19 cellular contexts compared by ENCODE assay signal in the genomic region with DNA sequence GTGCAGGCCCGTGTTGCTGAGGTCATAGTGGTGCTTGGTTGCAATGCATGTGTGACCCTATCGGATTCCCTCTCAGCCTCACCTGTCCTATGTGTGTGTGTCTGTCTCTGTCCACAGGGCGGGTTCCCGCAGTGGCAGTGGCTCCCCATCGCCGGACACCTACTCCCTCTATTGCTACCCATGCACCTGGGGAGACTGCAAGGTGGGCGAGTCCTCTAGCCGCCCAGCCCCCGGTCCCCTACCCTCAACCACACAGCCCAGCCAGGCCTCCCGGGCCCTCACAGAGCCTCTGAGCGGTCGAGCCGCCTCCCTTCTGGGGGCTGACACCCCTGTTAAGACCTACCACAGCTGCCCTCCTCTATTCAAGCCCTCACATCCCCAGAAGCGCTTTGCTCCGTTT. TPM values are rescaled to one million over a fixed set of nuclear protein-coding genes. Genes with fewer than 3 reads are reported as not detected.
DNase-seq lines count a peak whose midpoint lies in the region; ATAC-seq and TF ChIP-seq lines count a peak whose summit lies in the region.
"Had no signal": no experiment of that assay in that cellular context is flagged by ENCODE, and none has a peak within 500 bp of the region (broad histone marks: within the 10 kb centered on the region; RNA-seq: fewer than 3 reads in every experiment).

No MANE protein-coding gene starts in this region.

- TF ChIP-seq CTCF in natural killer cell (IDR thresholded peaks at IDR 0.05) (no peak), WTC11 (IDR thresholded peaks at IDR 0.05) (no peak), hepatocyte (IDR thresholded peaks at IDR 0.05; ENCODE audit: poor library complexity) (no peak)

- peaks cover 6% of the 10 kb centered on the region for H3K4me1 ChIP-seq in hepatocyte (ENCODE audit: insufficient read depth)

- H3K4me3 ChIP-seq in hepatocyte, result no peak overlapping the region
- H3K4me3 ChIP-seq: GM12878, SJSA1 had no signal

- H3K27me3 Mint-ChIP-seq in natural killer cell (ENCODE audit: low read depth in 2 of 2), result no peaks in the 10 kb centered on the region
- no peaks in the 10 kb centered on the region for H3K27me3 Mint-ChIP-seq in natural killer cell treated with Interleukin-12 subunit alpha and Interleukin-12 subunit beta and Interleukin-15 and Interleukin-18, amount 100 ng/mL, for 72 hours
- H3K27me3 Mint-ChIP-seq in IgD-negative memory B cell, result no peaks in the 10 kb centered on the region
- peaks cover 19% of the 10 kb centered on the region for H3K27me3 Mint-ChIP-seq in WTC11 (ENCODE audit: low read depth)

- CTCF ChIA-PET in WTC11 (lab: Charles Lee), result interaction anchor here (1.0 kb wide), 1 partner anchor 15 kb away, joined by 4 read pairs; a partner anchor contains a TSS

- intact Hi-C loops in natural killer cell (cut with micrococcal nuclease), result loop anchor here (10.0 kb wide), 1 partner anchor 312 kb away; a partner anchor contains a TSS

- H3K4me3 Mint-ChIP-seq in natural killer cell (peak overlapping the region; percentile 37), IgD-negative memory B cell (peak overlapping the region in 3 of 4 donors; percentile 4 to 51 (median 47)), WTC11 (no peak overlapping the region)
- no peak overlapping the region for H3K4me3 Mint-ChIP-seq in natural killer cell treated with Interleukin-12 subunit alpha and Interleukin-12 subunit beta and Interleukin-15 and Interleukin-18, amount 100 ng/mL, for 72 hours

- no peaks in the 10 kb centered on the region for H3K27me3 ChIP-seq in hepatocyte
- H3K27me3 ChIP-seq: SJSA1 had no signal

- peaks cover 6 to 14% of the 10 kb centered on the region in 2 donors for H3K4me1 Mint-ChIP-seq in natural killer cell
- peaks cover 4 to 7% of the 10 kb centered on the region in 2 donors for H3K4me1 Mint-ChIP-seq in natural killer cell treated with Interleukin-12 subunit alpha and Interleukin-12 subunit beta and Interleukin-15 and Interleukin-18, amount 100 ng/mL, for 72 hours (ENCODE audit: low read depth in 2 of 2)
- H3K4me1 Mint-ChIP-seq in IgD-negative memory B cell, result peaks cover 0 to 13% (median 4%) of the 10 kb centered on the region in 3 donors
- peaks cover 12% of the 10 kb centered on the region for H3K4me1 Mint-ChIP-seq in WTC11

- DNase-seq in natural killer cell (no peak), mesenteric fat pad (ENCODE audit: low spot score) (peak; percentile 86), WTC11 (ENCODE audit: low spot score) (no peak), hepatocyte (ENCODE audit: low spot score) (no peak), RPMI8226 (no peak)
- no peak for DNase-seq in natural killer cell treated with Interleukin-12 subunit alpha and Interleukin-12 subunit beta and Interleukin-15 and Interleukin-18, amount 100 ng/mL, for 72 hours (ENCODE audit: low spot score)
- DNase-seq: ACHN, AML-193, GDM1, GOT3, KG1, NCI-H1436 treated with DMSO at 0.1 percent for 48 hours, NCI-H2029 treated with DMSO at 0.1 percent for 48 hours, NCI-H510A, NCI-H82, PC-3 had no signal

- H3K9me3 Mint-ChIP-seq in natural killer cell (no peaks in the 10 kb centered on the region), IgD-negative memory B cell (no peaks in the 10 kb centered on the region), WTC11 (no peaks in the 10 kb centered on the region)
- no peaks in the 10 kb centered on the region for H3K9me3 Mint-ChIP-seq in natural killer cell treated with Interleukin-12 subunit alpha and Interleukin-12 subunit beta and Interleukin-15 and Interleukin-18, amount 100 ng/mL, for 72 hours

- H4K20me1 ChIP-seq in hepatocyte (ENCODE audit: insufficient read depth, poor library complexity, severe bottlenecking), result no peaks in the 10 kb centered on the region

- no peaks in the 10 kb centered on the region for H3K9me3 ChIP-seq in hepatocyte (ENCODE audit: low read depth)
- H3K9me3 ChIP-seq: SJSA1 had no signal

- peak overlapping the region in 1 of 2 donors; percentile 35 for H3K27ac Mint-ChIP-seq in natural killer cell
- H3K27ac Mint-ChIP-seq in natural killer cell treated with Interleukin-12 subunit alpha and Interleukin-12 subunit beta and Interleukin-15 and Interleukin-18, amount 100 ng/mL, for 72 hours, result no peak overlapping the region
- H3K27ac Mint-ChIP-seq in IgD-negative memory B cell, result no peak overlapping the region
- H3K27ac Mint-ChIP-seq in WTC11, result no peak overlapping the region

- POLR2A ChIA-PET in WTC11 (lab: Charles Lee), result no interaction called here

- no peaks in the 10 kb centered on the region for H3K9me2 ChIP-seq in hepatocyte (replicated peaks; ENCODE audit: insufficient read depth)

- H3K36me3 Mint-ChIP-seq in natural killer cell, result peaks cover 7% of the 10 kb centered on the region
- H3K36me3 Mint-ChIP-seq in natural killer cell treated with Interleukin-12 subunit alpha and Interleukin-12 subunit beta and Interleukin-15 and Interleukin-18, amount 100 ng/mL, for 72 hours, result no peaks in the 10 kb centered on the region
- H3K36me3 Mint-ChIP-seq in IgD-negative memory B cell, result no peaks in the 10 kb centered on the region
- H3K36me3 Mint-ChIP-seq in WTC11, result peaks cover 25% of the 10 kb centered on the region

- no peaks in the 10 kb centered on the region for H3K79me2 ChIP-seq in hepatocyte

- H2AFZ ChIP-seq in hepatocyte, result no peak overlapping the region

- WGBS in hepatocyte (ENCODE audit: low lambda C conversion rate, missing lambda C conversion rate), result 91% methylated on average over 15 of the region's 15 CpGs

- no peak overlapping the region for H3K27ac ChIP-seq in hepatocyte
- H3K27ac ChIP-seq: SJSA1 had no signal

- H3K36me3 ChIP-seq in hepatocyte (replicated peaks; ENCODE audit: insufficient read depth, low read depth), result no peaks in the 10 kb centered on the region

- ATAC-seq in natural killer cell (no peak), WTC11 (no peak)
- ATAC-seq in natural killer cell treated with Interleukin-12 subunit alpha and Interleukin-12 subunit beta and Interleukin-15 and Interleukin-18, amount 100 ng/mL, for 72 hours, result no peak
- ATAC-seq: GM12878, PC-3 had no signal

- no peak overlapping the region for H3K4me2 ChIP-seq in hepatocyte

TF ChIP-seq in WTC11, 78 proteins besides CTCF, POLR2A, EP300 and RAD21:
- TF ChIP-seq ETV6 (CRISPR knock-in tag; IDR thresholded peaks at IDR 0.05) (no peak), ZNF423 (CRISPR knock-in tag; IDR thresholded peaks at IDR 0.05) (no peak)

RNA-seq across cellular contexts. Expression of a gene that starts 14.2 kb away (rescaled TPM):
- total RNA-seq in natural killer cell (1 to 10 TPM; 7.1 to 9.2 (median 7.2) TPM), mesenteric fat pad (6.8 TPM), WTC11 (2021) (17.4 to 18.9 TPM (median 17.6 TPM) in 3 replicates), hepatocyte (4.7 TPM in 2 replicates)
- 1 to 10 TPM; 4.1 TPM for total RNA-seq in natural killer cell treated with Interleukin-12 subunit alpha and Interleukin-12 subunit beta and Interleukin-15 and Interleukin-18, amount 100 ng/mL, for 72 hours
- polyA plus RNA-seq in IgD-negative memory B cell (0.19 TPM), hepatocyte (5.1 and 9.1 TPM in 2 replicates)

RNA-seq across cellular contexts. Expression of a gene that starts 57.3 kb away (rescaled TPM):
- total RNA-seq in natural killer cell (10 to 100 TPM; 66.6 to 76.1 (median 68.9) TPM), mesenteric fat pad (220 TPM), WTC11 (2021) (118 to 123 TPM (median 121 TPM) in 3 replicates), hepatocyte (149 and 155 TPM in 2 replicates)
- 100 to 1,000 TPM in 1 of 2 donors, 10 to 100 TPM in 1; 80.4 to 108 TPM for total RNA-seq in natural killer cell treated with Interleukin-12 subunit alpha and Interleukin-12 subunit beta and Interleukin-15 and Interleukin-18, amount 100 ng/mL, for 72 hours
- polyA plus RNA-seq in IgD-negative memory B cell (125 TPM), hepatocyte (122 and 125 TPM in 2 replicates)

RNA-seq across cellular contexts. Expression of a gene that starts 57.6 kb away (rescaled TPM):
- total RNA-seq in natural killer cell, result 10 to 100 TPM; 43.1 to 58.8 (median 53.0) TPM
- 10 to 100 TPM; 49.1 to 58.1 TPM for total RNA-seq in natural killer cell treated with Interleukin-12 subunit alpha and Interleukin-12 subunit beta and Interleukin-15 and Interleukin-18, amount 100 ng/mL, for 72 hours
- polyA plus RNA-seq in IgD-negative memory B cell, result 104 TPM
- 224 TPM for total RNA-seq in mesenteric fat pad
- total RNA-seq in WTC11 (2021), result 59.8 to 64.5 TPM (median 60.7 TPM) in 3 replicates
- total RNA-seq in hepatocyte, result 131 and 137 TPM in 2 replicates
- 108 and 133 TPM in 2 replicates for polyA plus RNA-seq in hepatocyte

Comparison
In these comparisons a context has a peak if more than half of its experiments do, and no peak if none do; other contexts are left out.
1. H3K4me3 Mint-ChIP-seq: peak in natural killer cell (single experiment) and IgD-negative memory B cell (3 of 4); none in natural killer cell treated with Interleukin-12 subunit alpha and Interleukin-12 subunit beta and Interleukin-15 and Interleukin-18, amount 100 ng/mL, for 72 hours (single experiment) and WTC11 (single experiment).